22 cellular contexts compared by ENCODE assay signal in genomic region chr9:17725399-17726010, GRCh38.
DNase-seq lines count a peak whose midpoint lies in the region; ATAC-seq lines count a peak whose summit lies in the region.
"Had no signal": no experiment of that assay in that cellular context is flagged by ENCODE, and none has a peak within 500 bp of the region (broad histone marks: within the 10 kb centered on the region; RNA-seq: fewer than 3 reads in every experiment).

No MANE protein-coding gene starts in this region.

- DNase-seq in NCI-H1092 treated with DMSO at 0.1 percent for 48 hours (lab: John Stamatoyannopoulos, UW) (peak; percentile 36), NCI-H1092 (lab: John Stamatoyannopoulos, UW) (no peak), DMS 273 (lab: John Stamatoyannopoulos, UW; ENCODE audit: unreplicated experiment) (peak; percentile 55), NCI-H2196 (lab: John Stamatoyannopoulos, UW; ENCODE audit: unreplicated experiment) (peak; percentile 37), cerebellum (ENCODE audit: low spot score) (peak; percentile 33), DMS53 treated with DMSO at 0.1 percent for 48 hours (lab: John Stamatoyannopoulos, UW; ENCODE audit: unreplicated experiment) (no peak), NCI-H2171 treated with DMSO at 0.1 percent for 48 hours (lab: John Stamatoyannopoulos, UW) (no peak)
- DNase-seq: ACHN; Caco-2; CD4-positive, alpha-beta memory T cell; DMS153; GF-D8; H7; KBM-7; NCI-H1417; NCI-H1694 treated with DMSO at 0.1 percent for 48 hours; NCI-H524 treated with DMSO at 0.1 percent for 48 hours; OCI-M1; T-helper 1 cell had no signal

- no peaks in the 10 kb centered on the region for H3K4me1 Mint-ChIP-seq in activated T-helper 17 cell treated with anti-CD3 and anti-CD28 coated beads, Interleukin-2, amount 50 U/mL, for 72 hours
- H3K4me1 Mint-ChIP-seq: CD4-positive, alpha-beta memory T cell had no signal

- H3K27me3 Mint-ChIP-seq in activated T-helper 17 cell treated with anti-CD3 and anti-CD28 coated beads, Interleukin-2, amount 50 U/mL, for 72 hours = no peaks in the 10 kb centered on the region
- H3K27me3 Mint-ChIP-seq: CD4-positive, alpha-beta memory T cell had no signal

- no peak for ATAC-seq in activated T-helper 17 cell treated with anti-CD3 and anti-CD28 coated beads, Interleukin-2, amount 50 U/mL, for 72 hours (replicated peaks)
- ATAC-seq: HepG2, Right ventricle myocardium inferior had no signal

- H3K27ac Mint-ChIP-seq in activated T-helper 17 cell treated with anti-CD3 and anti-CD28 coated beads, Interleukin-2, amount 50 U/mL, for 72 hours = no peak overlapping the region
- H3K27ac Mint-ChIP-seq: CD4-positive, alpha-beta memory T cell had no signal

- H3K9me3 Mint-ChIP-seq in activated T-helper 17 cell treated with anti-CD3 and anti-CD28 coated beads, Interleukin-2, amount 50 U/mL, for 72 hours = peaks cover 16% of the 10 kb centered on the region

- H3K36me3 Mint-ChIP-seq in activated T-helper 17 cell treated with anti-CD3 and anti-CD28 coated beads, Interleukin-2, amount 50 U/mL, for 72 hours (ENCODE audit: low read depth) = no peaks in the 10 kb centered on the region
- H3K36me3 Mint-ChIP-seq: CD4-positive, alpha-beta memory T cell had no signal

- no peak overlapping the region for H3K4me3 Mint-ChIP-seq in activated T-helper 17 cell treated with anti-CD3 and anti-CD28 coated beads, Interleukin-2, amount 50 U/mL, for 72 hours
- H3K4me3 Mint-ChIP-seq: CD4-positive, alpha-beta memory T cell had no signal

Comparison
In these comparisons a context has a peak if more than half of its experiments do, and no peak if none do; other contexts are left out.
1. DNase-seq: peak in NCI-H1092 treated with DMSO at 0.1 percent for 48 hours (single experiment), DMS 273 (single experiment), NCI-H2196 (single experiment) and cerebellum (single experiment); none in NCI-H1092 (single experiment), DMS53 treated with DMSO at 0.1 percent for 48 hours (single experiment) and NCI-H2171 treated with DMSO at 0.1 percent for 48 hours (single experiment).